ENCODE assay signal across 1 cellular context in genomic region chr15:83011271-83012037, GRCh38.
A peak's percentile ranks its signal among the peaks of the same experiment; 100 is the strongest.
TF ChIP-seq lines count a peak whose summit lies in the region.

C15orf40 (minus strand) TSS chr15:83011639; CDS start chr15:83011607, 32 bp downstream.

TF ChIP-seq in HepG2, 621 proteins besides CTCF, POLR2A, EP300 and RAD21 (continued from another document and continues in another):
- TF ChIP-seq, protein P1, sequence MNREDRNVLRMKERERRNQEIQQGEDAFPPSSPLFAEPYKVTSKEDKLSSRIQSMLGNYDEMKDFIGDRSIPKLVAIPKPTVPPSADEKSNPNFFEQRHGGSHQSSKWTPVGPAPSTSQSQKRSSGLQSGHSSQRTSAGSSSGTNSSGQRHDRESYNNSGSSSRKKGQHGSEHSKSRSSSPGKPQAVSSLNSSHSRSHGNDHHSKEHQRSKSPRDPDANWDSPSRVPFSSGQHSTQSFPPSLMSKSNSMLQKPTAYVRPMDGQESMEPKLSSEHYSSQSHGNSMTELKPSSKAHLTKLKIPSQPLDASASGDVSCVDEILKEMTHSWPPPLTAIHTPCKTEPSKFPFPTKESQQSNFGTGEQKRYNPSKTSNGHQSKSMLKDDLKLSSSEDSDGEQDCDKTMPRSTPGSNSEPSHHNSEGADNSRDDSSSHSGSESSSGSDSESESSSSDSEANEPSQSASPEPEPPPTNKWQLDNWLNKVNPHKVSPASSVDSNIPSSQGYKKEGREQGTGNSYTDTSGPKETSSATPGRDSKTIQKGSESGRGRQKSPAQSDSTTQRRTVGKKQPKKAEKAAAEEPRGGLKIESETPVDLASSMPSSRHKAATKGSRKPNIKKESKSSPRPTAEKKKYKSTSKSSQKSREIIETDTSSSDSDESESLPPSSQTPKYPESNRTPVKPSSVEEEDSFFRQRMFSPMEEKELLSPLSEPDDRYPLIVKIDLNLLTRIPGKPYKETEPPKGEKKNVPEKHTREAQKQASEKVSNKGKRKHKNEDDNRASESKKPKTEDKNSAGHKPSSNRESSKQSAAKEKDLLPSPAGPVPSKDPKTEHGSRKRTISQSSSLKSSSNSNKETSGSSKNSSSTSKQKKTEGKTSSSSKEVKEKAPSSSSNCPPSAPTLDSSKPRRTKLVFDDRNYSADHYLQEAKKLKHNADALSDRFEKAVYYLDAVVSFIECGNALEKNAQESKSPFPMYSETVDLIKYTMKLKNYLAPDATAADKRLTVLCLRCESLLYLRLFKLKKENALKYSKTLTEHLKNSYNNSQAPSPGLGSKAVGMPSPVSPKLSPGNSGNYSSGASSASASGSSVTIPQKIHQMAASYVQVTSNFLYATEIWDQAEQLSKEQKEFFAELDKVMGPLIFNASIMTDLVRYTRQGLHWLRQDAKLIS (CRISPR knock-in tag; IDR thresholded peaks at IDR 0.05): no peak
- TF ChIP-seq ZNF660 (CRISPR knock-in tag; IDR thresholded peaks at IDR 0.05; ENCODE audit: borderline replicate concordance, low read depth) (no peak), SALL1 (CRISPR knock-in tag; IDR thresholded peaks at IDR 0.05) (peak; percentile 79), ETV6 (CRISPR knock-in tag; conservative IDR thresholded peaks at IDR 0.05) (0 out of 2 replicates have a peak, but pooled peaks have one; percentile 73), TCF7 (IDR thresholded peaks at IDR 0.05; ENCODE audit: low read depth) (no peak), SRSF9 (IDR thresholded peaks at IDR 0.05; ENCODE audit: borderline replicate concordance, insufficient read depth, low read depth, low read length, poor library complexity, severe bottlenecking) (no peak), ZNF780A (CRISPR knock-in tag; IDR thresholded peaks at IDR 0.05) (0 out of 2 replicates have a peak, but pooled peaks have one; percentile 70), NR2F2 (IDR thresholded peaks at IDR 0.05; ENCODE audit: borderline replicate concordance, low read depth) (no peak), ZNF563 (CRISPR knock-in tag; IDR thresholded peaks at IDR 0.05) (peak; percentile 49; the same call in 1 of the 2 replicates), ATF2 (CRISPR knock-in tag; IDR thresholded peaks at IDR 0.05) (no peak), GATA4 (IDR thresholded peaks at IDR 0.05; ENCODE audit: borderline replicate concordance, low read depth) (no peak), ZNF724P (CRISPR knock-in tag; IDR thresholded peaks at IDR 0.05; ENCODE audit: borderline replicate concordance) (peak; percentile 30; the same call in 1 of the 2 replicates), ZHX1 (CRISPR knock-in tag; IDR thresholded peaks at IDR 0.05; ENCODE audit: low read depth) (peak; percentile 63; the same call in 1 of the 2 replicates), PLRG1 (conservative IDR thresholded peaks at IDR 0.05) (no peak), ZSCAN21 (CRISPR knock-in tag; IDR thresholded peaks at IDR 0.05; ENCODE audit: borderline replicate concordance) (peak; percentile 91), ADNP (CRISPR knock-in tag; IDR thresholded peaks at IDR 0.05) (no peak), ZNF557 (CRISPR knock-in tag; IDR thresholded peaks at IDR 0.05) (peak; percentile 42; the same call in 1 of the 2 replicates), MED1 (CRISPR knock-in tag; IDR thresholded peaks at IDR 0.05) (peak; percentile 77), ZNF501 (CRISPR knock-in tag; IDR thresholded peaks at IDR 0.05) (peak; percentile 89; the same call in 1 of the 2 replicates), ZNF614 (CRISPR knock-in tag; IDR thresholded peaks at IDR 0.05; ENCODE audit: borderline replicate concordance) (peak; percentile 44; the same call in 1 of the 2 replicates), CREM (IDR thresholded peaks at IDR 0.05) (no peak; the same call in 1 of the 2 replicates), CREM (CRISPR knock-in tag; IDR thresholded peaks at IDR 0.05) (no peak), ARNTL (CRISPR knock-in tag; IDR thresholded peaks at IDR 0.05) (peak; percentile 13; the same call in 1 of the 2 replicates), SOX13 (IDR thresholded peaks at IDR 0.05) (no peak), SOX13 (CRISPR knock-in tag; conservative IDR thresholded peaks at IDR 0.05 in 1 of 2, IDR thresholded peaks at IDR 0.05 in 1 of 2) (peak in 1 of 2 experiments; percentile 42; a peak in 1 of 4 replicates), SMAD3 (CRISPR knock-in tag; IDR thresholded peaks at IDR 0.05) (no peak), FOXC1 (CRISPR knock-in tag; IDR thresholded peaks at IDR 0.05; ENCODE audit: borderline replicate concordance) (peak; percentile 88; the same call in 1 of the 2 replicates), ZNF747 (CRISPR knock-in tag; IDR thresholded peaks at IDR 0.05; ENCODE audit: borderline replicate concordance) (peak; percentile 94), CCAR2 (optimal IDR thresholded peaks at IDR 0.05; ENCODE audit: low read depth, low read length) (no peak), SP4 (CRISPR knock-in tag; IDR thresholded peaks at IDR 0.05) (no peak), FIP1L1 (IDR thresholded peaks at IDR 0.05; ENCODE audit: borderline replicate concordance, insufficient read depth, low read depth, low read length) (no peak)
- TF ChIP-seq, protein P2, sequence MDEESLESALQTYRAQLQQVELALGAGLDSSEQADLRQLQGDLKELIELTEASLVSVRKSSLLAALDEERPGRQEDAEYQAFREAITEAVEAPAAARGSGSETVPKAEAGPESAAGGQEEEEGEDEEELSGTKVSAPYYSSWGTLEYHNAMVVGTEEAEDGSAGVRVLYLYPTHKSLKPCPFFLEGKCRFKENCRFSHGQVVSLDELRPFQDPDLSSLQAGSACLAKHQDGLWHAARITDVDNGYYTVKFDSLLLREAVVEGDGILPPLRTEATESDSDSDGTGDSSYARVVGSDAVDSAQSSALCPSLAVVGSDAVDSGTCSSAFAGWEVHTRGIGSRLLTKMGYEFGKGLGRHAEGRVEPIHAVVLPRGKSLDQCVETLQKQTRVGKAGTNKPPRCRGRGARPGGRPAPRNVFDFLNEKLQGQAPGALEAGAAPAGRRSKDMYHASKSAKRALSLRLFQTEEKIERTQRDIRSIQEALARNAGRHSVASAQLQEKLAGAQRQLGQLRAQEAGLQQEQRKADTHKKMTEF (CRISPR knock-in tag; IDR thresholded peaks at IDR 0.05): peak; percentile 87
- TF ChIP-seq, protein P3, sequence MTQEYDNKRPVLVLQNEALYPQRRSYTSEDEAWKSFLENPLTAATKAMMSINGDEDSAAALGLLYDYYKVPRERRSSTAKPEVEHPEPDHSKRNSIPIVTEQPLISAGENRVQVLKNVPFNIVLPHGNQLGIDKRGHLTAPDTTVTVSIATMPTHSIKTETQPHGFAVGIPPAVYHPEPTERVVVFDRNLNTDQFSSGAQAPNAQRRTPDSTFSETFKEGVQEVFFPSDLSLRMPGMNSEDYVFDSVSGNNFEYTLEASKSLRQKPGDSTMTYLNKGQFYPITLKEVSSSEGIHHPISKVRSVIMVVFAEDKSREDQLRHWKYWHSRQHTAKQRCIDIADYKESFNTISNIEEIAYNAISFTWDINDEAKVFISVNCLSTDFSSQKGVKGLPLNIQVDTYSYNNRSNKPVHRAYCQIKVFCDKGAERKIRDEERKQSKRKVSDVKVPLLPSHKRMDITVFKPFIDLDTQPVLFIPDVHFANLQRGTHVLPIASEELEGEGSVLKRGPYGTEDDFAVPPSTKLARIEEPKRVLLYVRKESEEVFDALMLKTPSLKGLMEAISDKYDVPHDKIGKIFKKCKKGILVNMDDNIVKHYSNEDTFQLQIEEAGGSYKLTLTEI (CRISPR knock-in tag; conservative IDR thresholded peaks at IDR 0.05): no peak
- TF ChIP-seq, protein P4, sequence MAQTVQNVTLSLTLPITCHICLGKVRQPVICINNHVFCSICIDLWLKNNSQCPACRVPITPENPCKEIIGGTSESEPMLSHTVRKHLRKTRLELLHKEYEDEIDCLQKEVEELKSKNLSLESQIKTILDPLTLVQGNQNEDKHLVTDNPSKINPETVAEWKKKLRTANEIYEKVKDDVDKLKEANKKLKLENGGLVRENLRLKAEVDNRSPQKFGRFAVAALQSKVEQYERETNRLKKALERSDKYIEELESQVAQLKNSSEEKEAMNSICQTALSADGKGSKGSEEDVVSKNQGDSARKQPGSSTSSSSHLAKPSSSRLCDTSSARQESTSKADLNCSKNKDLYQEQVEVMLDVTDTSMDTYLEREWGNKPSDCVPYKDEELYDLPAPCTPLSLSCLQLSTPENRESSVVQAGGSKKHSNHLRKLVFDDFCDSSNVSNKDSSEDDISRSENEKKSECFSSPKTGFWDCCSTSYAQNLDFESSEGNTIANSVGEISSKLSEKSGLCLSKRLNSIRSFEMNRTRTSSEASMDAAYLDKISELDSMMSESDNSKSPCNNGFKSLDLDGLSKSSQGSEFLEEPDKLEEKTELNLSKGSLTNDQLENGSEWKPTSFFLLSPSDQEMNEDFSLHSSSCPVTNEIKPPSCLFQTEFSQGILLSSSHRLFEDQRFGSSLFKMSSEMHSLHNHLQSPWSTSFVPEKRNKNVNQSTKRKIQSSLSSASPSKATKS (CRISPR knock-in tag; IDR thresholded peaks at IDR 0.05): no peak
- TF ChIP-seq, protein P5, sequence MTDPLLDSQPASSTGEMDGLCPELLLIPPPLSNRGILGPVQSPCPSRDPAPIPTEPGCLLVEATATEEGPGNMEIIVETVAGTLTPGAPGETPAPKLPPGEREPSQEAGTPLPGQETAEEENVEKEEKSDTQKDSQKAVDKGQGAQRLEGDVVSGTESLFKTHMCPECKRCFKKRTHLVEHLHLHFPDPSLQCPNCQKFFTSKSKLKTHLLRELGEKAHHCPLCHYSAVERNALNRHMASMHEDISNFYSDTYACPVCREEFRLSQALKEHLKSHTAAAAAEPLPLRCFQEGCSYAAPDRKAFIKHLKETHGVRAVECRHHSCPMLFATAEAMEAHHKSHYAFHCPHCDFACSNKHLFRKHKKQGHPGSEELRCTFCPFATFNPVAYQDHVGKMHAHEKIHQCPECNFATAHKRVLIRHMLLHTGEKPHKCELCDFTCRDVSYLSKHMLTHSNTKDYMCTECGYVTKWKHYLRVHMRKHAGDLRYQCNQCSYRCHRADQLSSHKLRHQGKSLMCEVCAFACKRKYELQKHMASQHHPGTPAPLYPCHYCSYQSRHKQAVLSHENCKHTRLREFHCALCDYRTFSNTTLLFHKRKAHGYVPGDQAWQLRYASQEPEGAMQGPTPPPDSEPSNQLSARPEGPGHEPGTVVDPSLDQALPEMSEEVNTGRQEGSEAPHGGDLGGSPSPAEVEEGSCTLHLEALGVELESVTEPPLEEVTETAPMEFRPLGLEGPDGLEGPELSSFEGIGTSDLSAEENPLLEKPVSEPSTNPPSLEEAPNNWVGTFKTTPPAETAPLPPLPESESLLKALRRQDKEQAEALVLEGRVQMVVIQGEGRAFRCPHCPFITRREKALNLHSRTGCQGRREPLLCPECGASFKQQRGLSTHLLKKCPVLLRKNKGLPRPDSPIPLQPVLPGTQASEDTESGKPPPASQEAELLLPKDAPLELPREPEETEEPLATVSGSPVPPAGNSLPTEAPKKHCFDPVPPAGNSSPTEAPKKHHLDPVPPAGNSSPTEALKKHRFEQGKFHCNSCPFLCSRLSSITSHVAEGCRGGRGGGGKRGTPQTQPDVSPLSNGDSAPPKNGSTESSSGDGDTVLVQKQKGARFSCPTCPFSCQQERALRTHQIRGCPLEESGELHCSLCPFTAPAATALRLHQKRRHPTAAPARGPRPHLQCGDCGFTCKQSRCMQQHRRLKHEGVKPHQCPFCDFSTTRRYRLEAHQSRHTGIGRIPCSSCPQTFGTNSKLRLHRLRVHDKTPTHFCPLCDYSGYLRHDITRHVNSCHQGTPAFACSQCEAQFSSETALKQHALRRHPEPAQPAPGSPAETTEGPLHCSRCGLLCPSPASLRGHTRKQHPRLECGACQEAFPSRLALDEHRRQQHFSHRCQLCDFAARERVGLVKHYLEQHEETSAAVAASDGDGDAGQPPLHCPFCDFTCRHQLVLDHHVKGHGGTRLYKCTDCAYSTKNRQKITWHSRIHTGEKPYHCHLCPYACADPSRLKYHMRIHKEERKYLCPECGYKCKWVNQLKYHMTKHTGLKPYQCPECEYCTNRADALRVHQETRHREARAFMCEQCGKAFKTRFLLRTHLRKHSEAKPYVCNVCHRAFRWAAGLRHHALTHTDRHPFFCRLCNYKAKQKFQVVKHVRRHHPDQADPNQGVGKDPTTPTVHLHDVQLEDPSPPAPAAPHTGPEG (CRISPR knock-in tag; IDR thresholded peaks at IDR 0.05): 0 out of 2 replicates have a peak, but pooled peaks have one; percentile 52
- TF ChIP-seq, protein P6, sequence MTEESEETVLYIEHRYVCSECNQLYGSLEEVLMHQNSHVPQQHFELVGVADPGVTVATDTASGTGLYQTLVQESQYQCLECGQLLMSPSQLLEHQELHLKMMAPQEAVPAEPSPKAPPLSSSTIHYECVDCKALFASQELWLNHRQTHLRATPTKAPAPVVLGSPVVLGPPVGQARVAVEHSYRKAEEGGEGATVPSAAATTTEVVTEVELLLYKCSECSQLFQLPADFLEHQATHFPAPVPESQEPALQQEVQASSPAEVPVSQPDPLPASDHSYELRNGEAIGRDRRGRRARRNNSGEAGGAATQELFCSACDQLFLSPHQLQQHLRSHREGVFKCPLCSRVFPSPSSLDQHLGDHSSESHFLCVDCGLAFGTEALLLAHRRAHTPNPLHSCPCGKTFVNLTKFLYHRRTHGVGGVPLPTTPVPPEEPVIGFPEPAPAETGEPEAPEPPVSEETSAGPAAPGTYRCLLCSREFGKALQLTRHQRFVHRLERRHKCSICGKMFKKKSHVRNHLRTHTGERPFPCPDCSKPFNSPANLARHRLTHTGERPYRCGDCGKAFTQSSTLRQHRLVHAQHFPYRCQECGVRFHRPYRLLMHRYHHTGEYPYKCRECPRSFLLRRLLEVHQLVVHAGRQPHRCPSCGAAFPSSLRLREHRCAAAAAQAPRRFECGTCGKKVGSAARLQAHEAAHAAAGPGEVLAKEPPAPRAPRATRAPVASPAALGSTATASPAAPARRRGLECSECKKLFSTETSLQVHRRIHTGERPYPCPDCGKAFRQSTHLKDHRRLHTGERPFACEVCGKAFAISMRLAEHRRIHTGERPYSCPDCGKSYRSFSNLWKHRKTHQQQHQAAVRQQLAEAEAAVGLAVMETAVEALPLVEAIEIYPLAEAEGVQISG (CRISPR knock-in tag; IDR thresholded peaks at IDR 0.05): peak; percentile 100
